ENCODE assay signal across 1 cellular context in the genomic region with DNA sequence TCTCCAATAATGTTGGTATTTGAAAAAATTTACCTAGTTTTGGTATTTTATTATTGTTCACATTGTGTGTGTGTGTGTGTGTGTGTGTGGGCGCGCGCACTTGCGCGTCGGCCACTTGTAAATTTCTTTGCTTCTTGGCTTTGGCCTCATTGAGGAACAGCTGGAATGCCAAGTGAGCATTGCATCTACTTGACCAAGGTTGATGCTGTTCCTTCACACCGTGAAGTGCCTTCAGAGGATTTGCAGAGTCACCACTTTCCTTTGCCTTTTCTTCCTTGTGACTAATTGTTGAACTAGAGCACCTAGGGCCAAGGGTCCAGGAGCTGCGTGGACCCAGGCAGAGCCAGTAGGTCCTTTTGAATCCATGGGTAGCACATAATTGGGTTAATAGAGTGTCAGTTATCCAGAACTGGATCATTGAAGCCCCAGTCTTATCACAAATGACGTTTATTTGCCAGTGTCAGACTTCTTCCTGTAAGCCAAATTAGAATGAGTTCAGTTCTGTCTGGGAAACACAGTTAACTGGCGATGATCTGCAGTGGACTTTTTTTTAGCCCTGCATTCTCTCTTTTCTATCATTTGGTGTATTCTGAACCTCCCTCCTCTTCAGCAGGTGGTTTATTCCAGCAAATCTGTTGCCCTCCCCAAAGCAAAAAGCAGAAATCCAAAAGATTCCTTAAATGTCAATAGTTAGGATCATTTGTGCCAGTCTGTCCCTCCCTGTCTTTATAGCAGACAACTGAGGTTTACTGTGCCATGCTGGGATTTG.
TF ChIP-seq lines count a peak whose summit lies in the region.

No MANE protein-coding gene starts in this region.

TF ChIP-seq in HepG2, 621 proteins besides CTCF, POLR2A, EP300 and RAD21 (continued from another document):
- TF ChIP-seq, protein P1, sequence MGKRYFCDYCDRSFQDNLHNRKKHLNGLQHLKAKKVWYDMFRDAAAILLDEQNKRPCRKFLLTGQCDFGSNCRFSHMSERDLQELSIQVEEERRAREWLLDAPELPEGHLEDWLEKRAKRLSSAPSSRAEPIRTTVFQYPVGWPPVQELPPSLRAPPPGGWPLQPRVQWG (CRISPR knock-in tag; IDR thresholded peaks at IDR 0.05; ENCODE audit: borderline replicate concordance, low read depth): no peak
- no peak for TF ChIP-seq PAX8 (CRISPR knock-in tag; IDR thresholded peaks at IDR 0.05; ENCODE audit: borderline replicate concordance)
- TF ChIP-seq ZNF83 (CRISPR knock-in tag; IDR thresholded peaks at IDR 0.05; ENCODE audit: borderline replicate concordance): no peak
- no peak for TF ChIP-seq ZNF430 (CRISPR knock-in tag; IDR thresholded peaks at IDR 0.05)
- no peak for TF ChIP-seq FOXO1 (CRISPR knock-in tag; IDR thresholded peaks at IDR 0.05)
- TF ChIP-seq MEIS1 (CRISPR knock-in tag; IDR thresholded peaks at IDR 0.05; ENCODE audit: borderline replicate concordance): no peak
- TF ChIP-seq, protein P2, sequence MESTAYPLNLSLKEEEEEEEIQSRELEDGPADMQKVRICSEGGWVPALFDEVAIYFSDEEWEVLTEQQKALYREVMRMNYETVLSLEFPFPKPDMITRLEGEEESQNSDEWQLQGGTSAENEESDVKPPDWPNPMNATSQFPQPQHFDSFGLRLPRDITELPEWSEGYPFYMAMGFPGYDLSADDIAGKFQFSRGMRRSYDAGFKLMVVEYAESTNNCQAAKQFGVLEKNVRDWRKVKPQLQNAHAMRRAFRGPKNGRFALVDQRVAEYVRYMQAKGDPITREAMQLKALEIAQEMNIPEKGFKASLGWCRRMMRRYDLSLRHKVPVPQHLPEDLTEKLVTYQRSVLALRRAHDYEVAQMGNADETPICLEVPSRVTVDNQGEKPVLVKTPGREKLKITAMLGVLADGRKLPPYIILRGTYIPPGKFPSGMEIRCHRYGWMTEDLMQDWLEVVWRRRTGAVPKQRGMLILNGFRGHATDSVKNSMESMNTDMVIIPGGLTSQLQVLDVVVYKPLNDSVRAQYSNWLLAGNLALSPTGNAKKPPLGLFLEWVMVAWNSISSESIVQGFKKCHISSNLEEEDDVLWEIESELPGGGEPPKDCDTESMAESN (CRISPR knock-in tag; conservative IDR thresholded peaks at IDR 0.05): no peak
- TF ChIP-seq, protein P3, sequence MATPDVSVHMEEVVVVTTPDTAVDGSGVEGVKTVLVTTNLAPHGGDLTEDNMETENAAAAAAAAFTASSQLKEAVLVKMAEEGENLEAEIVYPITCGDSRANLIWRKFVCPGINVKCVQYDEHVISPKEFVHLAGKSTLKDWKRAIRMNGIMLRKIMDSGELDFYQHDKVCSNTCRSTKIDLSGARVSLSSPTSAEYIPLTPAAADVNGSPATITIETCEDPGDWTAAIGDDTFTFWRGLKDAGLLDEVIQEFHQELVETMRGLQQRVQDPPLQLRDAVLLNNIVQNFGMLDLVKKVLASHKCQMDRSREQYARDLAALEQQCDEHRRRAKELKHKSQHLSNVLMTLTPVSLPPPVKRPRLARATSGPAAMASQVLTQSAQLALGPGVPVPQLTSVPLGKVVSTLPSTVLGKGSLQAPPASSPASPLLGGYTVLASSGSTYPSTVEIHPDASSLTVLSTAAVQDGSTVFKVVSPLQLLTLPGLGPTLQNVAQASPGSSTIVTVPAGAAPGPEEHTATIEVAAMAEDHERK (CRISPR knock-in tag; IDR thresholded peaks at IDR 0.05; ENCODE audit: low read depth): no peak
TF ChIP-seq in HepG2: peak in this region for 0.
